In genomic region chr16:85695196-85696128, GRCh38 we compare ENCODE assay signal across 24 cellular contexts.
"Had no signal": no experiment of that assay in that cellular context is flagged by ENCODE, and none has a peak within 500 bp of the region (broad histone marks: within the 10 kb centered on the region; RNA-seq: fewer than 3 reads in every experiment).

No MANE protein-coding gene starts in this region.

- DNase-seq: kidney glomerular epithelial cell; left colon; left lung; lower lobe of right lung; mammary epithelial cell; mesenchymal stem cell; naive thymus-derived CD8-positive, alpha-beta T cell; occipital lobe; ovary; stimulated activated CD4-positive, alpha-beta T cell treated with anti-CD3 and anti-CD28 coated beads, Interleukin-1b, Interleukin-23, amount 100 ng/mL, for 48 hours; stimulated activated CD4-positive, alpha-beta T cell treated with anti-CD3 and anti-CD28 coated beads, Interleukin-2, amount 100 ng/mL, for 48 hours; stimulated activated CD4-positive, alpha-beta T cell treated with anti-CD3 and anti-CD28 coated beads, Interleukin-4, amount 100 ng/mL, for 4 hours; stimulated activated CD8-positive, alpha-beta memory T cell treated with anti-CD3 and anti-CD28 coated beads, Interleukin-4, amount 100 ng/mL, for 48 hours; stimulated activated naive CD4-positive, alpha-beta T cell treated with Interleukin-2 at 50 U/mL for 16 hours; stimulated activated naive CD8-positive, alpha-beta T cell treated with anti-CD3 and anti-CD28 coated beads, Interleukin-15, amount 100 ng/mL, for 72 hours; substantia nigra; uterus had no signal

- FAIRE-seq: keratinocyte had no signal

- H3K4me1 ChIP-seq: left lung, lower lobe of right lung, right lobe of liver, tibial nerve, uterus had no signal

- H3K27ac ChIP-seq: left lung, lower lobe of right lung, neutrophil, ovary, right atrium auricular region, right lobe of liver, tibial nerve, uterus had no signal

- H3K4me3 ChIP-seq: left lung, lower lobe of right lung, ovary, right atrium auricular region, right lobe of liver, smooth muscle cell, tibial nerve, uterus had no signal

- H3K9me3 ChIP-seq: left lung, lower lobe of right lung, neutrophil, ovary, right atrium auricular region, right lobe of liver, tibial nerve, uterus had no signal

- H3K36me3 ChIP-seq: left lung, lower lobe of right lung, neutrophil, ovary, right atrium auricular region, right lobe of liver, tibial nerve, uterus had no signal

- H3K27me3 ChIP-seq: ovary, right atrium auricular region, right lobe of liver, uterus had no signal

- H3K4me2 ChIP-seq: smooth muscle cell had no signal

- ATAC-seq: left colon; left lung; lower lobe of right lung; naive thymus-derived CD8-positive, alpha-beta T cell; right lobe of liver; stimulated activated memory B cell treated with anti-CD40 and anti-IgM and Interleukin-4, amounts not matched to agents 10 μg/mL and 1 μg/mL and 100 μg/mL, for 72 hours; stimulated activated naive CD8-positive, alpha-beta T cell treated with anti-CD3 and anti-CD28 coated beads, Interleukin-15, amount 100 ng/mL, for 72 hours had no signal
